ENCODE assay signal across 21 cellular contexts in the genomic region with DNA sequence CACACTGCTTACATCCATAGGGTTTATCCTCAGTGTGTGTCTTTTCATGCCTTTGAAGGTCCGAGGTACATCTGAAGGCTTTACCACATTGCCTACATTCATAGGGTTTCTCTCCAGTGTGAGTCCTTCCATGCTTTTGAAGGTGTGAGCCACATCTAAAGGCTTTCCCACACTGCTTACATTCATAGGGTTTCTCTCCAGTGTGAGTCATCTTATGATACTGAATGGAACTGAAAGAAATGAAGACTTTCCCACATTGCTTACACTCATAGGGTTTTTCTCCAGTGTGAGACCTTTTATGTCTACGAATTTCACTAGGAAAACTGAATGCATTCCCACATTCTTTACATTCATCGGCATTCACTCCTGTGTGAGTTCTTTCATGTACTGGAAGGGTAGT.
"Had no signal": no experiment of that assay in that cellular context is flagged by ENCODE, and none has a peak within 500 bp of the region (broad histone marks: within the 10 kb centered on the region; RNA-seq: fewer than 3 reads in every experiment).

No MANE protein-coding gene starts in this region.

- DNase-seq: activated CD4-positive, alpha-beta T cell treated with anti-CD3 and anti-CD28 coated beads for 36 hours; activated CD8-positive, alpha-beta memory T cell treated with anti-CD3 and anti-CD28 coated beads, Interleukin-2, amount 50 U/mL, for 48 hours; activated CD8-positive, alpha-beta T cell treated with anti-CD3 and anti-CD28 coated beads, Interleukin-2, amount 10 ng/mL, durations not matched to agents 7 days and 5 days; activated naive CD4-positive, alpha-beta T cell; activated naive CD8-positive, alpha-beta T cell treated with anti-CD3 and anti-CD28 coated beads, Interleukin-2, amount 50 U/mL, for 24 hours; central memory CD4-positive, alpha-beta T cell; cortex of kidney; effector memory CD4-positive, alpha-beta T cell; foreskin fibroblast; glutamatergic neuron; immature natural killer cell; left colon; mucosa of descending colon; naive thymus-derived CD8-positive, alpha-beta T cell; nucleus accumbens; psoas muscle; sigmoid colon; stimulated activated CD4-positive, alpha-beta T cell treated with anti-CD3 and anti-CD28 coated beads, Interleukin-2, amount 100 ng/mL, for 24 hours; stimulated activated naive CD4-positive, alpha-beta T cell; trophoblast cell had no signal

- H3K4me3 ChIP-seq: mucosa of descending colon, psoas muscle, sigmoid colon had no signal

- H3K4me1 ChIP-seq: psoas muscle, sigmoid colon had no signal

- H3K27ac ChIP-seq: psoas muscle, sigmoid colon, VCaP had no signal

- H3K27me3 ChIP-seq: sigmoid colon had no signal

- ATAC-seq: activated CD4-positive, alpha-beta T cell treated with anti-CD3 and anti-CD28 coated beads for 36 hours; activated CD8-positive, alpha-beta T cell treated with anti-CD3 and anti-CD28 coated beads, Interleukin-2, amount 10 ng/mL, durations not matched to agents 7 days and 5 days; activated naive CD8-positive, alpha-beta T cell treated with anti-CD3 and anti-CD28 coated beads, Interleukin-2, amount 50 U/mL, for 24 hours; left colon; mucosa of descending colon; naive thymus-derived CD8-positive, alpha-beta T cell; psoas muscle had no signal
